16 cellular contexts compared by ENCODE assay signal in genomic region chr20:33408313-33408712, GRCh38. TPM values are rescaled to one million over a fixed set of nuclear protein-coding genes. Genes with fewer than 3 reads are reported as not detected.
DNase-seq lines count a peak whose midpoint lies in the region; ATAC-seq and TF ChIP-seq lines count a peak whose summit lies in the region.
"Had no signal": no experiment of that assay in that cellular context is flagged by ENCODE, and none has a peak within 500 bp of the region (broad histone marks: within the 10 kb centered on the region; RNA-seq: fewer than 3 reads in every experiment).

No MANE protein-coding gene starts in this region.

- H4K20me1 ChIP-seq in IMR-90 (ENCODE audit: insufficient read depth, low read length) = no peaks in the 10 kb centered on the region
- H4K20me1 ChIP-seq in SU-DHL-6 (ENCODE audit: low read depth, low read length) = no peaks in the 10 kb centered on the region

- H3K27me3 Mint-ChIP-seq in stimulated activated memory B cell treated with anti-CD40 and anti-IgM and Interleukin-4, amounts not matched to agents 10 μg/mL and 1 μg/mL and 100 μg/mL, for 72 hours = no peaks in the 10 kb centered on the region
- H3K27me3 Mint-ChIP-seq in activated CD4-positive, alpha-beta memory T cell treated with anti-CD3 and anti-CD28 coated beads for 36 hours = no peaks in the 10 kb centered on the region
- no peaks in the 10 kb centered on the region for H3K27me3 Mint-ChIP-seq in CD4-positive, alpha-beta memory T cell
- H3K27me3 Mint-ChIP-seq in naive thymus-derived CD8-positive, alpha-beta T cell = no peaks in the 10 kb centered on the region
- H3K27me3 Mint-ChIP-seq: activated naive CD8-positive, alpha-beta T cell; naive thymus-derived CD4-positive, alpha-beta T cell had no signal

- peaks cover 19% of the 10 kb centered on the region for H3K36me3 Mint-ChIP-seq in stimulated activated memory B cell treated with anti-CD40 and anti-IgM and Interleukin-4, amounts not matched to agents 10 μg/mL and 1 μg/mL and 100 μg/mL, for 72 hours
- peaks cover 2% of the 10 kb centered on the region for H3K36me3 Mint-ChIP-seq in activated CD4-positive, alpha-beta memory T cell treated with anti-CD3 and anti-CD28 coated beads for 36 hours
- peaks cover 19% of the 10 kb centered on the region in 2 donors for H3K36me3 Mint-ChIP-seq in CD4-positive, alpha-beta memory T cell
- H3K36me3 Mint-ChIP-seq in naive thymus-derived CD8-positive, alpha-beta T cell = peaks cover 0 to 14% (median 8%) of the 10 kb centered on the region in 3 donors

- H2BK20ac ChIP-seq in IMR-90 (ENCODE audit: low read depth, low read length) = no peak overlapping the region

- H3K4me3 Mint-ChIP-seq in stimulated activated memory B cell treated with anti-CD40 and anti-IgM and Interleukin-4, amounts not matched to agents 10 μg/mL and 1 μg/mL and 100 μg/mL, for 72 hours = peak overlapping the region; percentile 76
- H3K4me3 Mint-ChIP-seq in activated CD4-positive, alpha-beta memory T cell treated with anti-CD3 and anti-CD28 coated beads for 36 hours = no peak overlapping the region
- H3K4me3 Mint-ChIP-seq in CD4-positive, alpha-beta memory T cell = no peak overlapping the region
- H3K4me3 Mint-ChIP-seq in naive thymus-derived CD8-positive, alpha-beta T cell = no peak overlapping the region
- H3K4me3 Mint-ChIP-seq: activated naive CD8-positive, alpha-beta T cell; naive thymus-derived CD4-positive, alpha-beta T cell had no signal

- peak overlapping the region; percentile 94 for H3K27ac Mint-ChIP-seq in stimulated activated memory B cell treated with anti-CD40 and anti-IgM and Interleukin-4, amounts not matched to agents 10 μg/mL and 1 μg/mL and 100 μg/mL, for 72 hours
- no peak overlapping the region for H3K27ac Mint-ChIP-seq in activated CD4-positive, alpha-beta memory T cell treated with anti-CD3 and anti-CD28 coated beads for 36 hours
- peak overlapping the region in 2 of 7 donors; percentile 29 to 69 for H3K27ac Mint-ChIP-seq in CD4-positive, alpha-beta memory T cell
- H3K27ac Mint-ChIP-seq in naive thymus-derived CD8-positive, alpha-beta T cell = no peak overlapping the region
- H3K27ac Mint-ChIP-seq: activated naive CD8-positive, alpha-beta T cell; naive thymus-derived CD4-positive, alpha-beta T cell had no signal

- peak; percentile 15 for ATAC-seq in IMR-90 (ENCODE audit: low read depth)
- ATAC-seq in stimulated activated memory B cell treated with anti-CD40 and anti-IgM and Interleukin-4, amounts not matched to agents 10 μg/mL and 1 μg/mL and 100 μg/mL, for 72 hours = no peak
- no peak for ATAC-seq in naive thymus-derived CD8-positive, alpha-beta T cell
- ATAC-seq: gastroesophageal sphincter; left lobe of liver; naive thymus-derived CD4-positive, alpha-beta T cell; pancreas had no signal

- 0 out of 2 replicates have a peak, but pooled peaks cover 4% of the 10 kb centered on the region for H3F3A ChIP-seq in SU-DHL-6 (ENCODE audit: insufficient read depth)

- dilution Hi-C loops in IMR-90 (cut with HindIII; ENCODE audit: low sequenced_read_pairs, unreplicated experiment) = no loop called here

- H2BK5ac ChIP-seq in IMR-90 (ENCODE audit: low read depth, low read length, poor library complexity, severe bottlenecking) = no peak overlapping the region

- no peak overlapping the region for H2BK15ac ChIP-seq in IMR-90 (ENCODE audit: low read depth, low read length)

- intact Hi-C loops in IMR-90 (cut with micrococcal nuclease) = no loop called here
- intact Hi-C loops in activated CD4-positive, alpha-beta memory T cell treated with anti-CD3 and anti-CD28 coated beads for 36 hours (cut with micrococcal nuclease) = no loop called here
- intact Hi-C loops in CD4-positive, alpha-beta memory T cell (cut with micrococcal nuclease) = no loop called here

- peaks cover 2% of the 10 kb centered on the region for H3K9me3 Mint-ChIP-seq in stimulated activated memory B cell treated with anti-CD40 and anti-IgM and Interleukin-4, amounts not matched to agents 10 μg/mL and 1 μg/mL and 100 μg/mL, for 72 hours
- H3K9me3 Mint-ChIP-seq in activated CD4-positive, alpha-beta memory T cell treated with anti-CD3 and anti-CD28 coated beads for 36 hours = no peaks in the 10 kb centered on the region
- H3K9me3 Mint-ChIP-seq in CD4-positive, alpha-beta memory T cell = no peaks in the 10 kb centered on the region
- no peaks in the 10 kb centered on the region for H3K9me3 Mint-ChIP-seq in naive thymus-derived CD8-positive, alpha-beta T cell

- in situ Hi-C loops in IMR-90 (cut with MboI; ENCODE audit: low sequenced_read_pairs) = no loop called here

- H2AK5ac ChIP-seq in IMR-90 (ENCODE audit: low read depth, low read length) = no peak overlapping the region

- 90% methylated on average over 2 of the region's 12 CpGs; no CpG with 5 or more reads in 1 of the 2 experiments for WGBS in IMR-90 (ENCODE audit: extremely low coverage in 2 of 2, insufficient read length in 1 of 2), 2 experiments

- no peak overlapping the region for H3K9ac ChIP-seq in IMR-90 (ENCODE audit: low read depth, low read length)
- H3K9ac ChIP-seq in SU-DHL-6 (ENCODE audit: low read length) = peak overlapping the region; percentile 5; the same call in 1 of the 2 replicates

- H3K4ac ChIP-seq in IMR-90 (ENCODE audit: low read depth, low read length) = no peak overlapping the region; the same call in 1 of the 2 replicates

- TF ChIP-seq CTCF in IMR-90 (conservative IDR thresholded peaks at IDR 0.05; ENCODE audit: low read depth, low read length) (no peak), SU-DHL-6 (IDR thresholded peaks at IDR 0.05; ENCODE audit: insufficient read depth, low read length, poor library complexity, severe bottlenecking) (no peak)

- CTCF ChIA-PET in IMR-90 (lab: Yijun Ruan, JAX) = no interaction called here
- CTCF ChIA-PET in activated CD4-positive, alpha-beta memory T cell treated with anti-CD3 and anti-CD28 coated beads for 36 hours (lab: Charles Lee) = no interaction called here
- CTCF ChIA-PET in CD4-positive, alpha-beta memory T cell (lab: Charles Lee; ENCODE audit: partially characterized antibody) = no interaction called here

- H3K14ac ChIP-seq in IMR-90 (replicated peaks; ENCODE audit: low read depth, low read length) = no peak overlapping the region

- no peak for DNase-seq in IMR-90
- DNase-seq in activated CD4-positive, alpha-beta memory T cell treated with anti-CD3 and anti-CD28 coated beads for 36 hours = no peak
- no peak for DNase-seq in CD4-positive, alpha-beta memory T cell
- DNase-seq in naive thymus-derived CD8-positive, alpha-beta T cell = no peak
- DNase-seq: activated CD8-positive, alpha-beta memory T cell treated with anti-CD3 and anti-CD28 coated beads, Interleukin-2, amount 50 U/mL, for 48 hours; naive thymus-derived CD4-positive, alpha-beta T cell; PC-3; SHP77; stimulated activated CD4-positive, alpha-beta T cell treated with anti-CD3 and anti-CD28 coated beads, Interleukin-2, amount 100 ng/mL, for 48 hours had no signal

- H3K9me1 ChIP-seq in IMR-90 (ENCODE audit: insufficient read depth, low read length) = peaks cover 7% of the 10 kb centered on the region

- no peak overlapping the region for H3K18ac ChIP-seq in IMR-90 (ENCODE audit: low read depth, low read length)

- no peak overlapping the region for H3K23ac ChIP-seq in IMR-90 (ENCODE audit: low read depth, low read length)

- H3K4me3 ChIP-seq in IMR-90 (ENCODE audit: insufficient read depth, low read depth, low read length) (no peak overlapping the region), SU-DHL-6 (ENCODE audit: insufficient read depth, low read length, poor library complexity, severe bottlenecking) (no peak overlapping the region)
- H3K4me3 ChIP-seq in CD4-positive, alpha-beta memory T cell (ENCODE audit: low read length in 2 of 2) = no peak overlapping the region
- H3K4me3 ChIP-seq: gastroesophageal sphincter, pancreas had no signal

- peaks cover 3% of the 10 kb centered on the region; the same call in 1 of the 2 replicates for H3K9me3 ChIP-seq in IMR-90 (ENCODE audit: control insufficient read depth, insufficient read depth, low read length)
- H3K9me3 ChIP-seq in SU-DHL-6 (ENCODE audit: insufficient read depth, low read length) = no peaks in the 10 kb centered on the region
- no peaks in the 10 kb centered on the region for H3K9me3 ChIP-seq in CD4-positive, alpha-beta memory T cell (ENCODE audit: control insufficient read depth in 1 of 2, low read length in 2 of 2)
- H3K9me3 ChIP-seq: gastroesophageal sphincter, pancreas had no signal

- H3K27ac ChIP-seq in IMR-90 (ENCODE audit: insufficient read depth, low read length) (no peak overlapping the region), SU-DHL-6 (ENCODE audit: low read depth, low read length) (peak overlapping the region; percentile 61), layer of hippocampus (ENCODE audit: low read depth, low read length) (peak overlapping the region; percentile 18)
- no peak overlapping the region for H3K27ac ChIP-seq in CD4-positive, alpha-beta memory T cell (ENCODE audit: low read depth, low read length)
- H3K27ac ChIP-seq: gastroesophageal sphincter, pancreas had no signal

- H3K4me2 ChIP-seq in IMR-90 (ENCODE audit: low read depth, low read length) = no peak overlapping the region
- H3K4me2 ChIP-seq in SU-DHL-6 (ENCODE audit: low read depth, low read length, poor library complexity, severe bottlenecking) = peak overlapping the region; percentile 24

- no peak overlapping the region; the same call in 1 of the 2 replicates for H4K91ac ChIP-seq in IMR-90 (ENCODE audit: insufficient read depth, low read depth, low read length)

- H3K79me1 ChIP-seq in IMR-90 (ENCODE audit: low read depth in 1 of 2, low read length in 2 of 2) = peaks cover 4 to 18% of the 10 kb centered on the region in 2 experiments; a peak in 3 of 4 replicates

- H3K4me1 ChIP-seq in IMR-90 (ENCODE audit: control insufficient read depth, insufficient read depth, low read length) = peaks cover 7% of the 10 kb centered on the region
- H3K4me1 ChIP-seq in CD4-positive, alpha-beta memory T cell (ENCODE audit: insufficient read depth, low read length) = no peaks in the 10 kb centered on the region
- H3K4me1 ChIP-seq: gastroesophageal sphincter, pancreas had no signal

- no peak overlapping the region for H2AFZ ChIP-seq in IMR-90 (replicated peaks; ENCODE audit: low read length, poor library complexity)
- no peak overlapping the region for H2AFZ ChIP-seq in SU-DHL-6 (ENCODE audit: low read depth, low read length, severe bottlenecking)

- no peak overlapping the region for H2BK120ac ChIP-seq in IMR-90 (ENCODE audit: low read depth, low read length)

- TF ChIP-seq POLR2A in IMR-90 (IDR thresholded peaks at IDR 0.05; ENCODE audit: low read depth, low read length) = no peak

- no peak overlapping the region for H3K56ac ChIP-seq in IMR-90 (ENCODE audit: extremely low read depth, insufficient read depth, low read length)

- POLR2A ChIA-PET in IMR-90 (lab: Charles Lee; ENCODE audit: unreplicated experiment) = no interaction called here
- POLR2A ChIA-PET in activated CD4-positive, alpha-beta memory T cell treated with anti-CD3 and anti-CD28 coated beads for 36 hours (lab: Charles Lee) = no interaction called here
- POLR2A ChIA-PET in CD4-positive, alpha-beta memory T cell (lab: Charles Lee; ENCODE audit: partially characterized antibody) = no interaction called here
- POLR2A ChIA-PET in naive thymus-derived CD8-positive, alpha-beta T cell (lab: Charles Lee) = no interaction called here

- H3K27me3 ChIP-seq in IMR-90 (ENCODE audit: control insufficient read depth, insufficient read depth, low read length) (no peaks in the 10 kb centered on the region), SU-DHL-6 (ENCODE audit: low read length) (no peaks in the 10 kb centered on the region), layer of hippocampus (ENCODE audit: control insufficient read depth, insufficient read depth, low read length) (no peaks in the 10 kb centered on the region)
- H3K27me3 ChIP-seq in CD4-positive, alpha-beta memory T cell (ENCODE audit: insufficient read depth, low read length) = no peaks in the 10 kb centered on the region
- H3K27me3 ChIP-seq: gastroesophageal sphincter, pancreas had no signal

- no peak overlapping the region for H4K5ac ChIP-seq in IMR-90 (ENCODE audit: low read depth, low read length)

- no TSS peak for BruUV-seq in IMR-90 (replicated peaks; lab: Mats Ljungman, UMichigan)

- H3K9me2 ChIP-seq in SU-DHL-6 (replicated peaks; ENCODE audit: insufficient read depth, low read length) = no peaks in the 10 kb centered on the region

- no peak overlapping the region for H4K8ac ChIP-seq in IMR-90 (ENCODE audit: low read depth in 2 of 2, low read length in 2 of 2)

- no peaks in the 10 kb centered on the region; the same call in 1 of the 2 replicates for H3K79me2 ChIP-seq in SU-DHL-6 (ENCODE audit: insufficient read depth, low read length)

- TF ChIP-seq RAD21 in IMR-90 (IDR thresholded peaks at IDR 0.05; ENCODE audit: low read length) = no peak

- peaks cover 55% of the 10 kb centered on the region for H3K4me1 Mint-ChIP-seq in stimulated activated memory B cell treated with anti-CD40 and anti-IgM and Interleukin-4, amounts not matched to agents 10 μg/mL and 1 μg/mL and 100 μg/mL, for 72 hours
- peaks cover 3% of the 10 kb centered on the region for H3K4me1 Mint-ChIP-seq in activated CD4-positive, alpha-beta memory T cell treated with anti-CD3 and anti-CD28 coated beads for 36 hours (ENCODE audit: low read depth)
- peaks cover 6 to 13% (median 10%) of the 10 kb centered on the region in 4 donors for H3K4me1 Mint-ChIP-seq in CD4-positive, alpha-beta memory T cell
- H3K4me1 Mint-ChIP-seq in naive thymus-derived CD8-positive, alpha-beta T cell = peaks cover 0 to 25% (median 10%) of the 10 kb centered on the region in 4 donors

- H3K36me3 ChIP-seq in IMR-90 (ENCODE audit: control insufficient read depth, insufficient read depth, low read length) = peaks cover 19% of the 10 kb centered on the region
- no peaks in the 10 kb centered on the region for H3K36me3 ChIP-seq in SU-DHL-6 (ENCODE audit: low read length)
- peaks cover 8% of the 10 kb centered on the region for H3K36me3 ChIP-seq in CD4-positive, alpha-beta memory T cell (ENCODE audit: insufficient read depth, low read length)

- H2AK9ac ChIP-seq in IMR-90 (replicated peaks; ENCODE audit: low read depth, low read length, poor library complexity) = no peak overlapping the region

RNA-seq across cellular contexts. Expression of gene CDK5RAP1, which starts 7.0 kb away (rescaled TPM):
- 22.2 and 28.1 TPM in 2 replicates for total RNA-seq in IMR-90 (2012; rRNA removed)
- polyA plus RNA-seq in IMR-90 (2012; rRNA removed) = 21.7 and 23.9 TPM in 2 replicates
- 12.6 and 19.7 TPM in 2 replicates for polyA plus RNA-seq in IMR-90 (2012; cell fraction: cytosol; rRNA removed)
- polyA plus RNA-seq in IMR-90 (2012; cell fraction: nucleus; rRNA removed; ENCODE audit: low replicate concordance) = 28.7 and 68.1 TPM in 2 replicates
- 10 to 100 TPM; 39.6 to 40.3 TPM for total RNA-seq in activated CD4-positive, alpha-beta memory T cell treated with anti-CD3 and anti-CD28 coated beads for 36 hours
- 10 to 100 TPM; 50.9 to 51.8 TPM for total RNA-seq in CD4-positive, alpha-beta memory T cell
- polyA plus RNA-seq in CD4-positive, alpha-beta memory T cell = 10 to 100 TPM; 39.8 to 41.8 TPM
- 10 to 100 TPM; 46.7 to 53.3 TPM for total RNA-seq in naive thymus-derived CD8-positive, alpha-beta T cell
- 10 to 100 TPM; 28.7 to 36.6 (median 33.9) TPM for polyA plus RNA-seq in naive thymus-derived CD8-positive, alpha-beta T cell

RNA-seq across cellular contexts. Expression of gene SNTA1, which starts 35.2 kb away (rescaled TPM):
- 13.3 and 15.4 TPM in 2 replicates for total RNA-seq in IMR-90 (2012; rRNA removed)
- polyA plus RNA-seq in IMR-90 (2012; rRNA removed) = 10.6 and 12.1 TPM in 2 replicates
- polyA plus RNA-seq in IMR-90 (2012; cell fraction: cytosol; rRNA removed) = 9.5 and 14.6 TPM in 2 replicates
- polyA plus RNA-seq in IMR-90 (2012; cell fraction: nucleus; rRNA removed; ENCODE audit: low replicate concordance) = 5.9 and 10.1 TPM in 2 replicates
- total RNA-seq in activated CD4-positive, alpha-beta memory T cell treated with anti-CD3 and anti-CD28 coated beads for 36 hours = 1 to 10 TPM; 5.6 to 5.7 TPM
- 1 to 10 TPM; 5.1 to 5.7 TPM for total RNA-seq in CD4-positive, alpha-beta memory T cell
- 1 to 10 TPM; 7.2 to 9.2 TPM for polyA plus RNA-seq in CD4-positive, alpha-beta memory T cell
- total RNA-seq in naive thymus-derived CD8-positive, alpha-beta T cell = 1 to 10 TPM; 3.6 to 4.3 TPM
- 1 to 10 TPM; 6.1 to 9.1 (median 6.4) TPM for polyA plus RNA-seq in naive thymus-derived CD8-positive, alpha-beta T cell

Comparison
In these comparisons a context has a peak if more than half of its experiments do, and no peak if none do; other contexts are left out.
1. H3K27ac ChIP-seq: peak in SU-DHL-6 (single experiment) and layer of hippocampus (single experiment); none in IMR-90 (single experiment) and CD4-positive, alpha-beta memory T cell (single experiment).